Comparison of ENCODE assay signal across 1 cellular context in genomic region chr14:24141030-24141880, GRCh38.
TF ChIP-seq lines count a peak whose summit lies in the region.

EMC9 (minus strand) TSS chr14:24141591; CDS start chr14:24141304, 287 bp downstream.

TF ChIP-seq in HepG2, 621 proteins besides CTCF, POLR2A, EP300 and RAD21 (continued from another document):
- peak; percentile 74 for TF ChIP-seq ZSCAN5A (CRISPR knock-in tag; IDR thresholded peaks at IDR 0.05; ENCODE audit: borderline replicate concordance)
- TF ChIP-seq JUNB (CRISPR knock-in tag; IDR thresholded peaks at IDR 0.05; ENCODE audit: borderline replicate concordance), result no peak
- peak; percentile 88; the same call in 1 of the 2 replicates for TF ChIP-seq AKNA (CRISPR knock-in tag; IDR thresholded peaks at IDR 0.05; ENCODE audit: borderline replicate concordance)
- no peak for TF ChIP-seq NCOA1 (CRISPR knock-in tag; IDR thresholded peaks at IDR 0.05)
- TF ChIP-seq THYN1 (CRISPR knock-in tag; IDR thresholded peaks at IDR 0.05; ENCODE audit: borderline replicate concordance, low read depth), result peak; percentile 97
- TF ChIP-seq TOPORS (CRISPR knock-in tag; IDR thresholded peaks at IDR 0.05), result peak; percentile 99
- TF ChIP-seq DMAP1 (CRISPR knock-in tag; IDR thresholded peaks at IDR 0.05), result peak; percentile 90; the same call in 1 of the 2 replicates
- TF ChIP-seq THAP8 (CRISPR knock-in tag; IDR thresholded peaks at IDR 0.05; ENCODE audit: borderline replicate concordance), result no peak
- peak; percentile 97 for TF ChIP-seq ZNF138 (CRISPR knock-in tag; IDR thresholded peaks at IDR 0.05; ENCODE audit: low read depth)
- no peak; the same call in 1 of the 2 replicates for TF ChIP-seq TSC22D2 (CRISPR knock-in tag; IDR thresholded peaks at IDR 0.05; ENCODE audit: borderline replicate concordance)
- TF ChIP-seq CHD4 (IDR thresholded peaks at IDR 0.05; ENCODE audit: borderline replicate concordance, low read length), result 0 out of 2 replicates have a peak, but pooled peaks have one; percentile 20
- TF ChIP-seq NFIC (IDR thresholded peaks at IDR 0.05; ENCODE audit: low read length), result no peak
- no peak; the same call in 1 of the 2 replicates for TF ChIP-seq ZNF337 (CRISPR knock-in tag; IDR thresholded peaks at IDR 0.05; ENCODE audit: borderline replicate concordance, low read depth)
- TF ChIP-seq REPIN1 (CRISPR knock-in tag; IDR thresholded peaks at IDR 0.05; ENCODE audit: borderline replicate concordance, low read depth), result peak; percentile 6; the same call in 1 of the 2 replicates
- no peak for TF ChIP-seq MAX (IDR thresholded peaks at IDR 0.05)
- no peak for TF ChIP-seq ZNF563 (CRISPR knock-in tag; IDR thresholded peaks at IDR 0.05)
- no peak for TF ChIP-seq ZNF18 (CRISPR knock-in tag; IDR thresholded peaks at IDR 0.05; ENCODE audit: insufficient replicate concordance)
- TF ChIP-seq PHF20 (CRISPR knock-in tag; IDR thresholded peaks at IDR 0.05), result no peak
- TF ChIP-seq ZNF629 (CRISPR knock-in tag; conservative IDR thresholded peaks at IDR 0.05), result peak; percentile 60; the same call in 1 of the 2 replicates
- peak; percentile 79; the same call in 1 of the 2 replicates for TF ChIP-seq DPF2 (CRISPR knock-in tag; IDR thresholded peaks at IDR 0.05; ENCODE audit: borderline replicate concordance, low read depth)
- peak; percentile 83; the same call in 1 of the 2 replicates for TF ChIP-seq FIP1L1 (IDR thresholded peaks at IDR 0.05; ENCODE audit: borderline replicate concordance, insufficient read depth, low read depth, low read length)
- no peak; the same call in 1 of the 2 replicates for TF ChIP-seq STAG1 (CRISPR knock-in tag; IDR thresholded peaks at IDR 0.05)
- peak; percentile 95 for TF ChIP-seq MED13 (CRISPR knock-in tag; IDR thresholded peaks at IDR 0.05)
- no peak for TF ChIP-seq MAFG (CRISPR knock-in tag; IDR thresholded peaks at IDR 0.05)
- TF ChIP-seq GATAD2A (CRISPR knock-in tag; IDR thresholded peaks at IDR 0.05), result peak; percentile 0
- peak; percentile 3 for TF ChIP-seq PCBP2 (optimal IDR thresholded peaks at IDR 0.05; ENCODE audit: low read depth, low read length, poor library complexity, severe bottlenecking)
- TF ChIP-seq THAP7 (CRISPR knock-in tag; IDR thresholded peaks at IDR 0.05), result peak; percentile 88; the same call in 1 of the 2 replicates
- no peak; the same call in 1 of the 2 replicates for TF ChIP-seq SMAD3 (CRISPR knock-in tag; IDR thresholded peaks at IDR 0.05)
- peak; percentile 95 for TF ChIP-seq MXD3 (CRISPR knock-in tag; IDR thresholded peaks at IDR 0.05)
- TF ChIP-seq HNF1A (IDR thresholded peaks at IDR 0.05; ENCODE audit: low read depth), result peak; percentile 55; the same call in 1 of the 2 replicates
- TF ChIP-seq HNF1A (CRISPR knock-in tag; IDR thresholded peaks at IDR 0.05; ENCODE audit: borderline replicate concordance), result peak; percentile 82
- no peak for TF ChIP-seq PRMT3 (CRISPR knock-in tag; IDR thresholded peaks at IDR 0.05; ENCODE audit: borderline replicate concordance, low read depth)
- no peak for TF ChIP-seq NONO (IDR thresholded peaks at IDR 0.05)
- no peak for TF ChIP-seq NONO (CRISPR knock-in tag; conservative IDR thresholded peaks at IDR 0.05)
- TF ChIP-seq ZNF326 (CRISPR knock-in tag; IDR thresholded peaks at IDR 0.05; ENCODE audit: borderline replicate concordance), result no peak
- TF ChIP-seq ATF7-NPFF (CRISPR knock-in tag; IDR thresholded peaks at IDR 0.05; ENCODE audit: low read depth), result peak; percentile 96
- peak; percentile 94 for TF ChIP-seq ZNF256 (CRISPR knock-in tag; conservative IDR thresholded peaks at IDR 0.05)
- no peak for TF ChIP-seq JARID2 (CRISPR knock-in tag; IDR thresholded peaks at IDR 0.05; ENCODE audit: insufficient replicate concordance)
- peak; percentile 82 for TF ChIP-seq ZNF639 (CRISPR knock-in tag; conservative IDR thresholded peaks at IDR 0.05)
- TF ChIP-seq PTBP1 (IDR thresholded peaks at IDR 0.05; ENCODE audit: low read depth, low read length, poor library complexity, severe bottlenecking), result no peak
- TF ChIP-seq ZBTB44 (CRISPR knock-in tag; IDR thresholded peaks at IDR 0.05), result 0 out of 2 replicates have a peak, but pooled peaks have one; percentile 33
